9 cellular contexts compared by ENCODE assay signal in the genomic region with DNA sequence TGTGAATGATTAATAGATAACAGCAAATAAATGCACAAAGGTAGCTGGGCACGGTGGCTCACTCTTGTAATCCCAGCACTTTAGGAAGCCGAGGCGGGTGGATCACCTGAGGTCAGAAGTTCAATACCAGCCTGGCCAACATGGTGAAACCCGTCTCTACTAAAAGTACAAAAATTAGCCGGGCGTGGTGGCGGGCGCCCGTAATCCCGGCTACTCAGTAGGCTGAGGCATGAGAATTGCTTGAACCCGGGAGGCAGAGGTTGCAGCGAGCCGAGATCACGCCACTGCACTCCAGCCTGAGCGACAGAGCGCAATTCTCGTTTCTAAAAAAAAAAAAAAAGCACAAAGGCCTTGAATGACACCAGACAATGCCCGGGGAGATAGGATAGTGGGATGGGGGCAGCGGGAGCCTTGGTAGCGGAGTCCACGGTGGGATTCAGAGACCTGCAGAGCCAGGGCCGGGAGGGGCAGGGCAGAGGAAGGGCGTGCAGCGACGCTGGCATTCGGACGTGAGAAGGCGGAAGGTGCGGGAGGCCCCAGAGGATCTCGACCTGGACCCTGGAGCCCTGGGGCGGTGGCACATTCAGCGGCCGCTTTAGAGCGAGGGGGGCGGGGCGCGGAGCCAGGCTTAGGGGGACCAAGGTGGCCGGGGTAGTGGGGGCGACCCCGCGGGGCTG. TPM values are rescaled to one million over a fixed set of nuclear protein-coding genes. Genes with fewer than 3 reads are reported as not detected.
DNase-seq lines count a peak whose midpoint lies in the region; ATAC-seq and TF ChIP-seq lines count a peak whose summit lies in the region.
"Not testable (repeated sequence)": the region's sequence is repeated elsewhere in the genome, so short reads cannot be mapped to it uniquely, and the experiment has no call there.
"Had no signal": no experiment of that assay in that cellular context is flagged by ENCODE, and none has a peak within 500 bp of the region (broad histone marks: within the 10 kb centered on the region; RNA-seq: fewer than 3 reads in every experiment).

No MANE protein-coding gene starts in this region.

- not testable (repeated sequence) for H4K20me1 ChIP-seq in fibroblast of lung (ENCODE audit: control insufficient read depth, extremely low read depth, insufficient read depth, low read length)

- peak overlapping the region; percentile 93 for H2AFZ ChIP-seq in fibroblast of lung (ENCODE audit: low read length)

- peak; percentile 17 for ATAC-seq in GM21390 (IDR thresholded peaks at IDR 0.05; ENCODE audit: unreplicated experiment)

- TF ChIP-seq CTCF in fibroblast of lung (conservative IDR thresholded peaks at IDR 0.05 in 1 of 2, IDR thresholded peaks at IDR 0.05 in 1 of 2; ENCODE audit: low read depth in 1 of 2, low read length in 2 of 2), result not testable (repeated sequence)

- H3K79me2 ChIP-seq in fibroblast of lung (ENCODE audit: control insufficient read depth, insufficient read depth, low read length), result not testable (repeated sequence)

- peak; percentile 47 for DNase-seq in CD1c-positive myeloid dendritic cell (ENCODE audit: extremely low spot score)
- peak; percentile 39 to 45 for DNase-seq in SJCRH30
- not testable (repeated sequence) for DNase-seq in fibroblast of lung (ENCODE audit: low read depth in 2 of 2)
- peak; percentile 28 for DNase-seq in stimulated activated CD4-positive, alpha-beta T cell treated with anti-CD3 and anti-CD28 coated beads, Interleukin-1b, Interleukin-23, amount 100 ng/mL, for 48 hours

- H3K36me3 Mint-ChIP-seq in activated naive CD4-positive, alpha-beta T cell treated with anti-CD3 and anti-CD28 coated beads, Interleukin-2, amount 50 U/mL, for 24 hours, result not testable (repeated sequence)

- not testable (repeated sequence) for H3K27me3 ChIP-seq in HUES64 (ENCODE audit: insufficient read depth, low read length); SJCRH30; fibroblast of lung (ENCODE audit: control insufficient read depth, insufficient read depth, low read length)

- H3K27me3 Mint-ChIP-seq in activated naive CD4-positive, alpha-beta T cell treated with anti-CD3 and anti-CD28 coated beads, Interleukin-2, amount 50 U/mL, for 24 hours, result not testable (repeated sequence)

- H3K4me3 ChIP-seq in HUES64 (ENCODE audit: low read length) (peak overlapping the region; percentile 72), SJCRH30 (peak overlapping the region; percentile 82), fibroblast of lung (replicated peaks in 1 of 4; ENCODE audit: control extremely low read depth in 1 of 4, insufficient read depth in 1 of 4, low read depth in 3 of 4, low read length in 4 of 4) (peak overlapping the region; percentile 71 to 87 (median 82)), mesodermal cell (ENCODE audit: extremely low read depth, insufficient read depth, low read length, poor library complexity, severe bottlenecking) (peak overlapping the region; percentile 79)

- peaks cover 17% of the 10 kb centered on the region for H3K4me1 Mint-ChIP-seq in activated naive CD4-positive, alpha-beta T cell treated with anti-CD3 and anti-CD28 coated beads, Interleukin-2, amount 50 U/mL, for 24 hours

- peak overlapping the region; percentile 80 for H3K27ac Mint-ChIP-seq in activated naive CD4-positive, alpha-beta T cell treated with anti-CD3 and anti-CD28 coated beads, Interleukin-2, amount 50 U/mL, for 24 hours

- H3K4me3 Mint-ChIP-seq in activated naive CD4-positive, alpha-beta T cell treated with anti-CD3 and anti-CD28 coated beads, Interleukin-2, amount 50 U/mL, for 24 hours, result peak overlapping the region; percentile 91

- not testable (repeated sequence) for H3K4me1 ChIP-seq in HUES64 (ENCODE audit: insufficient read depth, low read length); SJCRH30; fibroblast of lung (ENCODE audit: control insufficient read depth, extremely low read depth, insufficient read depth, low read length); mesodermal cell (ENCODE audit: control insufficient read depth, insufficient read depth, low read length, poor library complexity, severe bottlenecking)

- peak overlapping the region; percentile 99 for H3K4me2 ChIP-seq in fibroblast of lung (ENCODE audit: extremely low read depth, insufficient read depth, low read length)

- not testable (repeated sequence) for H3K9me3 Mint-ChIP-seq in activated naive CD4-positive, alpha-beta T cell treated with anti-CD3 and anti-CD28 coated beads, Interleukin-2, amount 50 U/mL, for 24 hours

- H3K9ac ChIP-seq in HUES64 (ENCODE audit: low read depth, low read length), result not testable (repeated sequence)
- peak overlapping the region; percentile 73 for H3K9ac ChIP-seq in fibroblast of lung (ENCODE audit: insufficient read depth, low read length)

- peaks cover 10% of the 10 kb centered on the region for H3K9me3 ChIP-seq in HUES64 (ENCODE audit: insufficient read depth, low read depth, low read length)
- H3K9me3 ChIP-seq in SJCRH30 (replicated peaks); fibroblast of lung (ENCODE audit: control insufficient read depth, insufficient read depth, low read depth, low read length); mesodermal cell (ENCODE audit: control insufficient read depth, low read length): not testable (repeated sequence)

- H3K27ac ChIP-seq in HUES64 (ENCODE audit: low read depth, low read length); SJCRH30: not testable (repeated sequence)
- H3K27ac ChIP-seq in fibroblast of lung (ENCODE audit: insufficient read depth, low read length), result peak overlapping the region; percentile 90
- H3K27ac ChIP-seq in mesodermal cell (ENCODE audit: low read depth, low read length, severe bottlenecking), result peak overlapping the region; percentile 3

- H3K36me3 ChIP-seq in HUES64 (ENCODE audit: insufficient read depth, low read length); SJCRH30; fibroblast of lung (ENCODE audit: control insufficient read depth, insufficient read depth, low read length); mesodermal cell (ENCODE audit: control insufficient read depth, insufficient read depth, low read length): not testable (repeated sequence)

- 18% methylated on average over 41 of the region's 41 CpGs for WGBS in HUES64
- 28 to 29% methylated on average over 34 to 39 of the region's 41 CpGs for WGBS in mesodermal cell (ENCODE audit: insufficient coverage in 2 of 2), 2 experiments

RNA-seq across cellular contexts. Expression of gene FLYWCH2, which starts 1.1 kb away (rescaled TPM):
- polyA plus RNA-seq in HUES64 (2013, experiment 1 of 2), result 9.0 TPM
- polyA plus RNA-seq in HUES64 (2013, experiment 2 of 2), result 12.6 TPM
- 35.4 and 40.6 TPM in 2 replicates for total RNA-seq in SJCRH30 (2014; rRNA removed; shearing (Covaris generic))
- total RNA-seq in fibroblast of lung, result 55.2 and 56.8 TPM in 2 replicates
- polyA plus RNA-seq in fibroblast of lung, result 18.1 and 21.2 TPM in 2 replicates
- 42.6 and 42.8 TPM in 2 replicates for polyA plus RNA-seq in fibroblast of lung (2012)
- polyA minus RNA-seq in fibroblast of lung (ENCODE audit: low replicate concordance), result 2.7 and 4.8 TPM in 2 replicates
- 21.0 TPM for polyA plus RNA-seq in mesodermal cell (2013, experiment 1 of 2)
- 13.9 TPM for polyA plus RNA-seq in mesodermal cell (2013, experiment 2 of 2)

RNA-seq across cellular contexts. Expression of gene PRSS22, which starts 24.0 kb away (rescaled TPM):
- polyA plus RNA-seq in HUES64 (2013, experiment 1 of 2), result 0.45 TPM
- polyA plus RNA-seq in HUES64 (2013, experiment 2 of 2), result 0.38 TPM
- not detected in 2 replicates for total RNA-seq in SJCRH30 (2014; rRNA removed; shearing (Covaris generic))
- total RNA-seq in fibroblast of lung, result 0.17 TPM in 1 of 2 replicates, not detected in the other
- not detected in 2 replicates for polyA plus RNA-seq in fibroblast of lung
- 0.13 TPM in 1 of 2 replicates, not detected in the other for polyA plus RNA-seq in fibroblast of lung (2012)
- polyA minus RNA-seq in fibroblast of lung (ENCODE audit: low replicate concordance), result not detected in 2 replicates
- polyA plus RNA-seq in mesodermal cell (2013, experiment 1 of 2), result not detected
- not detected for polyA plus RNA-seq in mesodermal cell (2013, experiment 2 of 2)
- total RNA-seq: mesenteric fat pad had no signal

RNA-seq across cellular contexts. Expression of gene FLYWCH1, which starts 29.8 kb away (rescaled TPM):
- 6.4 TPM for polyA plus RNA-seq in HUES64 (2013, experiment 1 of 2)
- 8.0 TPM for polyA plus RNA-seq in HUES64 (2013, experiment 2 of 2)
- total RNA-seq in SJCRH30 (2014; rRNA removed; shearing (Covaris generic)), result 9.1 and 9.7 TPM in 2 replicates
- total RNA-seq in fibroblast of lung, result 44.4 and 58.5 TPM in 2 replicates
- 12.0 and 16.4 TPM in 2 replicates for polyA plus RNA-seq in fibroblast of lung
- 18.7 and 24.0 TPM in 2 replicates for polyA plus RNA-seq in fibroblast of lung (2012)
- polyA minus RNA-seq in fibroblast of lung (ENCODE audit: low replicate concordance), result 15.7 and 18.2 TPM in 2 replicates
- 23.1 TPM for polyA plus RNA-seq in mesodermal cell (2013, experiment 1 of 2)
- polyA plus RNA-seq in mesodermal cell (2013, experiment 2 of 2), result 19.3 TPM

RNA-seq across cellular contexts. Expression of gene ZG16B, which starts 51.8 kb away (rescaled TPM):
- not detected for polyA plus RNA-seq in HUES64 (2013, experiment 1 of 2)
- not detected for polyA plus RNA-seq in HUES64 (2013, experiment 2 of 2)
- not detected in 2 replicates for total RNA-seq in SJCRH30 (2014; rRNA removed; shearing (Covaris generic))
- not detected in 2 replicates for total RNA-seq in fibroblast of lung
- 0.14 TPM in 1 of 2 replicates, not detected in the other for polyA plus RNA-seq in fibroblast of lung
- polyA plus RNA-seq in fibroblast of lung (2012), result 0.17 TPM in 1 of 2 replicates, not detected in the other
- polyA minus RNA-seq in fibroblast of lung (ENCODE audit: low replicate concordance), result 0.56 TPM in 1 of 2 replicates, not detected in the other
- not detected for polyA plus RNA-seq in mesodermal cell (2013, experiment 1 of 2)
- not detected for polyA plus RNA-seq in mesodermal cell (2013, experiment 2 of 2)
- total RNA-seq: mesenteric fat pad had no signal
